Comparison of ENCODE assay signal across 8 cellular contexts in genomic region chr20:62355527-62356142, GRCh38. TPM values are rescaled to one million over a fixed set of nuclear protein-coding genes. Genes with fewer than 3 reads are reported as not detected.
A peak's percentile ranks its signal among the peaks of the same experiment; 100 is the strongest.
DNase-seq lines count a peak whose midpoint lies in the region; ATAC-seq and TF ChIP-seq lines count a peak whose summit lies in the region.

No MANE protein-coding gene starts in this region.

- peak; percentile 21 for ATAC-seq in upper lobe of right lung
- no peak for ATAC-seq in GM18502 (IDR thresholded peaks at IDR 0.05; ENCODE audit: poor library complexity, unreplicated experiment)

- peak overlapping the region; percentile 83 for H3K27ac ChIP-seq in upper lobe of right lung

- no peaks in the 10 kb centered on the region for H3K9me3 Mint-ChIP-seq in mesothelial cell of epicardium

- peak overlapping the region; percentile 59 for H3K27ac Mint-ChIP-seq in mesothelial cell of epicardium

- H3K27me3 ChIP-seq in endocrine pancreas (ENCODE audit: control insufficient read depth, insufficient read depth, low read length) = no peaks in the 10 kb centered on the region
- no peaks in the 10 kb centered on the region for H3K27me3 ChIP-seq in upper lobe of right lung

- peak overlapping the region; percentile 8 for H3K9ac ChIP-seq in endocrine pancreas (ENCODE audit: control insufficient read depth, insufficient read depth, low read length)

- no peaks in the 10 kb centered on the region for H3K4me1 ChIP-seq in endocrine pancreas (ENCODE audit: control insufficient read depth, insufficient read depth, low read length)
- peaks cover 61% of the 10 kb centered on the region for H3K4me1 ChIP-seq in upper lobe of right lung

- no peaks in the 10 kb centered on the region for H3K36me3 Mint-ChIP-seq in mesothelial cell of epicardium

- H3K9me3 ChIP-seq in endocrine pancreas (ENCODE audit: control insufficient read depth, low read length) (no peaks in the 10 kb centered on the region), upper lobe of right lung (no peaks in the 10 kb centered on the region)

- H3K4me3 ChIP-seq in endocrine pancreas (ENCODE audit: control insufficient read depth, insufficient read depth, low read length) = no peak overlapping the region
- peak overlapping the region; percentile 14 for H3K4me3 ChIP-seq in upper lobe of right lung

- intact Hi-C loops in upper lobe of right lung (cut with DNase I) = no loop called here

- no peaks in the 10 kb centered on the region for H3K36me3 ChIP-seq in endocrine pancreas (ENCODE audit: control insufficient read depth, insufficient read depth, low read length)
- peaks cover 11% of the 10 kb centered on the region for H3K36me3 ChIP-seq in upper lobe of right lung

- TF ChIP-seq CTCF in mesothelial cell of epicardium (IDR thresholded peaks at IDR 0.05; ENCODE audit: unreplicated experiment) (no peak), upper lobe of right lung (IDR thresholded peaks at IDR 0.05) (no peak)

- H3K27me3 Mint-ChIP-seq in mesothelial cell of epicardium (ENCODE audit: low read depth) = no peaks in the 10 kb centered on the region

- H3K4me1 Mint-ChIP-seq in mesothelial cell of epicardium = peaks cover 13% of the 10 kb centered on the region

- no peak overlapping the region for H3K4me3 Mint-ChIP-seq in mesothelial cell of epicardium

- peak in 2 of 3 experiments; percentile 53 to 61 for DNase-seq in NCI-H1417 (lab: John Stamatoyannopoulos, UW)
- no peak for DNase-seq in NCI-H1417 treated with DMSO at 0.1 percent for 48 hours (lab: John Stamatoyannopoulos, UW)
- DNase-seq in mesothelial cell of epicardium (ENCODE audit: low spot score in 2 of 2, unreplicated experiment in 2 of 2) = no peak
- DNase-seq in upper lobe of right lung = no peak
- DNase-seq in NAMALWA (ENCODE audit: low spot score) = no peak
- DNase-seq in HuH-7 (ENCODE audit: low spot score) = no peak

RNA-seq across cellular contexts. Expression of gene LAMA5, which starts 11.5 kb away (rescaled TPM):
- total RNA-seq in mesothelial cell of epicardium = 571 to 618 TPM (median 601 TPM) in 3 replicates
- 279 TPM for total RNA-seq in upper lobe of right lung

RNA-seq across cellular contexts. Expression of gene RPS21, which starts 31.3 kb away (rescaled TPM):
- total RNA-seq in mesothelial cell of epicardium = 1,089 to 1,145 TPM (median 1,126 TPM) in 3 replicates
- 1,050 TPM for total RNA-seq in upper lobe of right lung

RNA-seq across cellular contexts. Expression of gene CABLES2, which starts 51.5 kb away (rescaled TPM):
- total RNA-seq in mesothelial cell of epicardium (22.8 to 23.7 TPM (median 23.6 TPM) in 3 replicates), upper lobe of right lung (4.1 TPM)

RNA-seq across cellular contexts. Expression of gene ADRM1, which starts 52.8 kb away (rescaled TPM):
- 58.8 to 60.8 TPM (median 59.0 TPM) in 3 replicates for total RNA-seq in mesothelial cell of epicardium
- 73.4 TPM for total RNA-seq in upper lobe of right lung

Comparison
In these comparisons a context has a peak if more than half of its experiments do, and no peak if none do; other contexts are left out.
1. DNase-seq: peak in NCI-H1417 (2 of 3); none in NCI-H1417 treated with DMSO at 0.1 percent for 48 hours (single experiment), mesothelial cell of epicardium (0 of 2), upper lobe of right lung (single experiment), NAMALWA (single experiment) and HuH-7 (single experiment).